21 cellular contexts compared by ENCODE assay signal in the genomic region with DNA sequence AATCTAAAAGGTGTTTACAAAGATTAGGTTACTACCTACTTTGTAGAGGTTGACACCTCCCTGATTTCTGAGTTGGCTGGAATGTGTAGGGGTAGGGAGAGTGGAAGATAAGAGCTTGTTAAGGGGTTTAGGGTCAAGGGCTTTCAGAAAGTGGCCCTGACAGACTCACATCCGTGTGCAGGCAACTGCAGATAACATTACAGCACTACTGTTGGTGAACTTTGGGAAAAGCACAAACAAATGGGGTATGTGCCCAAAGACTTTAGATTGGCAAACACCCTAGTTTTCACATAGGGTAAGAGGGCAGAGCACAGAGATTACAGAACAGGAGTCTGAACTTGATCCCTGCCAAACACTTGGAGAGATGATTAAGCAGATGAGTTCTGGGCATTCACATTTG.
DNase-seq lines count a peak whose midpoint lies in the region; ATAC-seq, FAIRE-seq and TF ChIP-seq lines count a peak whose summit lies in the region.
"Had no signal": no experiment of that assay in that cellular context is flagged by ENCODE, and none has a peak within 500 bp of the region (broad histone marks: within the 10 kb centered on the region; RNA-seq: fewer than 3 reads in every experiment).

No MANE protein-coding gene starts in this region.

- no peak overlapping the region for H4K5ac ChIP-seq in H1 (ENCODE audit: insufficient read length, low read depth, low read length)

- no peak overlapping the region for H2BK15ac ChIP-seq in H1 (ENCODE audit: low read length)

- H3K79me2 ChIP-seq in HepG2 (ENCODE audit: insufficient read depth, low read length) (no peaks in the 10 kb centered on the region), H1 (ENCODE audit: control insufficient read depth in 1 of 2, insufficient read depth in 2 of 2, low read length in 2 of 2) (no peaks in the 10 kb centered on the region)

- H3K23me2 ChIP-seq in H1 (ENCODE audit: low read depth, low read length) = no peaks in the 10 kb centered on the region

- intact Hi-C loops in HepG2 (cut with micrococcal nuclease; ENCODE audit: unreplicated experiment) = no loop called here
- intact Hi-C loops in right lobe of liver (cut with DNase I) = no loop called here
- intact Hi-C loops in mucosa of descending colon (cut with DNase I, micrococcal nuclease) = no loop called here

- in situ Hi-C loops in HepG2 (cut with HindIII; ENCODE audit: extremely low pct_ligation_motif_present, low pct_unique_long_range_greater_than_20kb) = no loop called here

- H3K4me2 ChIP-seq in HepG2 (ENCODE audit: low read depth, low read length) (no peak overlapping the region), H1 (ENCODE audit: insufficient read depth in 1 of 2, low read depth in 2 of 2, low read length in 2 of 2) (peak overlapping the region in 1 of 2 experiments; percentile 25; a peak in 1 of 4 replicates)

- 0 out of 2 replicates have a peak overlapping the region, but pooled peaks have one; percentile 22 for H2BK12ac ChIP-seq in H1 (ENCODE audit: low read depth, low read length)

- H3K9me3 ChIP-seq in liver (ENCODE audit: control insufficient read depth in 4 of 4, low read length in 3 of 4) (peaks cover 0 to 7% (median 3%) of the 10 kb centered on the region in 4 donors), HepG2 (ENCODE audit: low read length) (no peaks in the 10 kb centered on the region), H1 (ENCODE audit: insufficient read depth in 2 of 2, low read depth in 1 of 2, low read length in 1 of 2) (no peaks in the 10 kb centered on the region), right lobe of liver (no peaks in the 10 kb centered on the region), mucosa of descending colon (no peaks in the 10 kb centered on the region)

- no peak overlapping the region for H3K23ac ChIP-seq in H1 (ENCODE audit: insufficient read length)

- H3K4me3 ChIP-seq in liver (ENCODE audit: low read depth in 1 of 3, low read length in 3 of 3) (no peak overlapping the region), HepG2 (replicated peaks in 1 of 3; ENCODE audit: insufficient read depth in 1 of 3, low read depth in 2 of 3, low read length in 3 of 3) (no peak overlapping the region), H1 (ENCODE audit: extremely low read depth in 1 of 4, insufficient read depth in 2 of 4, low read depth in 3 of 4, low read length in 4 of 4) (no peak overlapping the region), right lobe of liver (no peak overlapping the region), mucosa of descending colon (no peak overlapping the region)
- H3K4me3 ChIP-seq: K562 had no signal

- H3K9ac ChIP-seq in liver (ENCODE audit: low read depth in 1 of 2, low read length in 2 of 2) (no peak overlapping the region), HepG2 (ENCODE audit: insufficient read depth, low read depth, low read length) (no peak overlapping the region), H1 (replicated peaks in 1 of 4; ENCODE audit: extremely low read depth in 1 of 4, low read depth in 3 of 4, low read length in 3 of 4) (no peak overlapping the region; a peak in 1 of 7 replicates)

- no peak for DNase-seq in HepG2 (ENCODE audit: low spot score)
- no peak for DNase-seq in H1 (ENCODE audit: low read depth in 1 of 2, low spot score in 2 of 2)
- DNase-seq in right lobe of liver = peak in 1 of 3 donors; percentile 80
- DNase-seq in activated CD4-positive, alpha-beta T cell treated with anti-CD3 and anti-CD28 coated beads, Interleukin-2, amount 50 U/mL, for 1 hour = no peak
- DNase-seq in mucosa of descending colon = no peak
- DNase-seq in islet precursor cell = no peak
- DNase-seq: C1 segment of cervical spinal cord; CD4-positive, CD25-positive, alpha-beta regulatory T cell; CD8-positive, alpha-beta memory T cell; COR-L47; GOT3; HCEC 1CT; IMR-90 had no signal

- H3K27me3 ChIP-seq in liver (ENCODE audit: control insufficient read depth in 4 of 4, insufficient read depth in 4 of 4, low read length in 3 of 4) = no peaks in the 10 kb centered on the region
- H3K27me3 ChIP-seq in HepG2 (ENCODE audit: control insufficient read depth in 1 of 2, insufficient read depth in 2 of 2, low read length in 2 of 2) = peaks cover 0 to 18% of the 10 kb centered on the region in 2 experiments; a peak in 1 of 5 replicates
- no peaks in the 10 kb centered on the region for H3K27me3 ChIP-seq in H1 (replicated peaks in 1 of 4; ENCODE audit: control insufficient read depth in 3 of 4, extremely low read depth in 1 of 4, insufficient read depth in 3 of 4, low read length in 3 of 4)
- no peaks in the 10 kb centered on the region for H3K27me3 ChIP-seq in right lobe of liver

- TF ChIP-seq POLR2A in HepG2 (IDR thresholded peaks at IDR 0.05; ENCODE audit: insufficient read depth in 1 of 2, low read depth in 2 of 2, low read length in 2 of 2) = no peak
- no peak for TF ChIP-seq POLR2A in H1 (IDR thresholded peaks at IDR 0.05; ENCODE audit: control extremely low read depth in 1 of 2, low read depth in 2 of 2, low read length in 2 of 2)
- no peak for TF ChIP-seq POLR2A in right lobe of liver (IDR thresholded peaks at IDR 0.05)

- ATAC-seq in HepG2 (no peak), right lobe of liver (peak; percentile 85 to 97 (median 93)), GM19395 (IDR thresholded peaks at IDR 0.05; ENCODE audit: unreplicated experiment) (no peak), mucosa of descending colon (no peak)
- ATAC-seq: K562 had no signal

- no peak overlapping the region for H2AK5ac ChIP-seq in H1 (ENCODE audit: low read depth, low read length)

- TF ChIP-seq EP300 in HepG2 (IDR thresholded peaks at IDR 0.05; ENCODE audit: low read depth in 2 of 2, low read length in 2 of 2) (no peak), HepG2 (CRISPR knock-in tag; IDR thresholded peaks at IDR 0.05; ENCODE audit: borderline replicate concordance) (no peak), H1 (IDR thresholded peaks at IDR 0.05; ENCODE audit: borderline replicate concordance in 1 of 2, low read depth in 2 of 2, low read length in 2 of 2) (no peak)

- H2BK5ac ChIP-seq in H1 (ENCODE audit: low read depth, low read length) = no peak overlapping the region

- H3K14ac ChIP-seq in H1 (ENCODE audit: insufficient read length) = no peak overlapping the region

- no peak overlapping the region for H3K18ac ChIP-seq in H1 (ENCODE audit: extremely low read depth, low read length)

- H4K20me1 ChIP-seq in HepG2 (ENCODE audit: insufficient read depth, low read length) (no peaks in the 10 kb centered on the region), H1 (replicated peaks in 1 of 2; ENCODE audit: control insufficient read depth in 1 of 2, insufficient read depth in 2 of 2, low read length in 2 of 2) (no peaks in the 10 kb centered on the region)

- 0 out of 2 replicates have a peak overlapping the region, but pooled peaks have one; percentile 15 for H2BK20ac ChIP-seq in H1 (ENCODE audit: low read length)

- H3K27ac ChIP-seq in liver (ENCODE audit: low read depth in 1 of 2, low read length in 2 of 2) (peak overlapping the region; percentile 52), HepG2 (ENCODE audit: extremely low read length, insufficient read depth, low read length) (no peak overlapping the region), H1 (ENCODE audit: low read depth, low read length) (no peak overlapping the region), right lobe of liver (peak overlapping the region in 2 of 3 donors; percentile 78 to 79)
- H3K27ac ChIP-seq: 22Rv1, HL-60 had no signal

- FAIRE-seq in HepG2 (lab: Jason Lieb, UNC) = no peak
- FAIRE-seq in H1 (lab: Jason Lieb, UNC) = no peak
- FAIRE-seq: G401.6, GM12891, GM19239, K562 had no signal

- H4K91ac ChIP-seq in H1 (replicated peaks; ENCODE audit: insufficient read length, low read length) = no peak overlapping the region

- H3K4me1 ChIP-seq in liver (ENCODE audit: control insufficient read depth in 4 of 4, insufficient read depth in 4 of 4, low read length in 3 of 4) (peaks cover 3 to 39% (median 30%) of the 10 kb centered on the region in 4 donors), HepG2 (ENCODE audit: insufficient read depth, low read length) (no peaks in the 10 kb centered on the region), H1 (replicated peaks in 1 of 4; ENCODE audit: control insufficient read depth in 3 of 4, insufficient read depth in 4 of 4, low read length in 3 of 4) (peaks cover 2 to 11% (median 6%) of the 10 kb centered on the region in 4 experiments; a peak in 5 of 7 replicates), right lobe of liver (peaks cover 0 to 32% (median 8%) of the 10 kb centered on the region in 4 donors), mucosa of descending colon (ENCODE audit: low read depth) (no peaks in the 10 kb centered on the region)

- TF ChIP-seq CTCF in liver (IDR thresholded peaks at IDR 0.05; ENCODE audit: low read depth, low read length, missing input control) (no peak), HepG2 (CRISPR knock-in tag; IDR thresholded peaks at IDR 0.05) (no peak), H1 (IDR thresholded peaks at IDR 0.05; ENCODE audit: control extremely low read depth in 1 of 3, insufficient read depth in 1 of 3, low read depth in 1 of 3, low read length in 3 of 3) (no peak), right lobe of liver (IDR thresholded peaks at IDR 0.05) (peak; percentile 3 to 20 (median 10)), mucosa of descending colon (IDR thresholded peaks at IDR 0.05) (no peak)

- 18% methylated on average over 1 of the region's 1 CpG for WGBS in liver
- WGBS in HepG2 (ENCODE audit: low lambda C conversion rate) = 0% methylated on average over 1 of the region's 1 CpG
- 95% methylated on average over 1 of the region's 1 CpG; no CpG with 5 or more reads in 1 of the 2 experiments for WGBS in H1 (ENCODE audit: extremely low coverage in 1 of 2, insufficient coverage in 1 of 2, insufficient read length in 1 of 2, insufficient replicate concordance in 2 of 2, low coverage in 1 of 2, low lambda C conversion rate in 2 of 2, missing lambda C conversion rate in 1 of 2), 2 experiments
- 0% methylated on average over 1 of the region's 1 CpG for WGBS in right lobe of liver (ENCODE audit: insufficient coverage, low coverage, low lambda C conversion rate, missing lambda C conversion rate)

- no peak overlapping the region for H3K56ac ChIP-seq in H1 (replicated peaks; ENCODE audit: insufficient read length, low read depth, low read length)

- H2BK120ac ChIP-seq in H1 (replicated peaks; ENCODE audit: low read depth, low read length) = no peak overlapping the region

- H4K8ac ChIP-seq in H1 (ENCODE audit: extremely low read depth, insufficient read depth, low read length) = no peak overlapping the region

- CTCF ChIA-PET in HepG2 (lab: Yijun Ruan, JAX; ENCODE audit: low intra/inter-chr PET ratio, low total read pairs) = no interaction called here
- CTCF ChIA-PET in H1 (lab: Charles Lee; ENCODE audit: partially characterized antibody) = interaction anchor here (0.8 to 2.1 kb wide), 2 partner anchors 70 to 267 kb away, joined by 3 to 6 read pairs; no protein-coding TSS in a partner anchor

- TF ChIP-seq RAD21 in liver (IDR thresholded peaks at IDR 0.05) (peak; percentile 72 to 75), HepG2 (CRISPR knock-in tag; IDR thresholded peaks at IDR 0.05) (no peak), H1 (IDR thresholded peaks at IDR 0.05 in 1 of 2, conservative IDR thresholded peaks at IDR 0.05 in 1 of 2; ENCODE audit: low read depth in 2 of 2, low read length in 2 of 2) (no peak)

- H3K36me3 ChIP-seq in liver (ENCODE audit: control insufficient read depth in 4 of 4, insufficient read depth in 3 of 4, low read depth in 1 of 4, low read length in 3 of 4) = no peaks in the 10 kb centered on the region
- no peaks in the 10 kb centered on the region for H3K36me3 ChIP-seq in HepG2 (replicated peaks in 1 of 2; ENCODE audit: control insufficient read depth in 1 of 2, insufficient read depth in 2 of 2, low read length in 2 of 2)
- no peaks in the 10 kb centered on the region for H3K36me3 ChIP-seq in H1 (ENCODE audit: control insufficient read depth in 2 of 4, insufficient read depth in 4 of 4, low read length in 3 of 4)
- no peaks in the 10 kb centered on the region for H3K36me3 ChIP-seq in right lobe of liver
- H3K36me3 ChIP-seq in mucosa of descending colon (ENCODE audit: low read depth) = no peaks in the 10 kb centered on the region

- no peak overlapping the region for H2AFZ ChIP-seq in HepG2 (ENCODE audit: low read length)
- H2AFZ ChIP-seq in H1 (ENCODE audit: low read length) = no peak overlapping the region

- no peaks in the 10 kb centered on the region for H3K79me1 ChIP-seq in H1 (ENCODE audit: low read depth, low read length)

- POLR2A ChIA-PET in HepG2 (lab: Yijun Ruan, JAX) (no interaction called here), H1 (lab: Charles Lee; ENCODE audit: partially characterized antibody) (no interaction called here)

- no TSS peak for BruUV-seq in HepG2 (replicated peaks; lab: Mats Ljungman, UMichigan)

- no peak overlapping the region for H3K4ac ChIP-seq in H1 (replicated peaks; ENCODE audit: insufficient read length, low read depth, low read length)

Comparison
In these comparisons a context has a peak if more than half of its experiments do, and no peak if none do; other contexts are left out.
1. H3K27ac ChIP-seq: peak in liver (2 of 2) and right lobe of liver (2 of 3); none in HepG2 (single experiment) and H1 (single experiment).
2. CTCF ChIP-seq: peak in right lobe of liver (4 of 4); none in liver (single experiment), HepG2 (single experiment), H1 (0 of 3) and mucosa of descending colon (single experiment).
3. ATAC-seq: peak in right lobe of liver (4 of 4); none in HepG2 (single experiment), GM19395 (single experiment) and mucosa of descending colon (single experiment).